8 cellular contexts compared by ENCODE assay signal in the genomic region with DNA sequence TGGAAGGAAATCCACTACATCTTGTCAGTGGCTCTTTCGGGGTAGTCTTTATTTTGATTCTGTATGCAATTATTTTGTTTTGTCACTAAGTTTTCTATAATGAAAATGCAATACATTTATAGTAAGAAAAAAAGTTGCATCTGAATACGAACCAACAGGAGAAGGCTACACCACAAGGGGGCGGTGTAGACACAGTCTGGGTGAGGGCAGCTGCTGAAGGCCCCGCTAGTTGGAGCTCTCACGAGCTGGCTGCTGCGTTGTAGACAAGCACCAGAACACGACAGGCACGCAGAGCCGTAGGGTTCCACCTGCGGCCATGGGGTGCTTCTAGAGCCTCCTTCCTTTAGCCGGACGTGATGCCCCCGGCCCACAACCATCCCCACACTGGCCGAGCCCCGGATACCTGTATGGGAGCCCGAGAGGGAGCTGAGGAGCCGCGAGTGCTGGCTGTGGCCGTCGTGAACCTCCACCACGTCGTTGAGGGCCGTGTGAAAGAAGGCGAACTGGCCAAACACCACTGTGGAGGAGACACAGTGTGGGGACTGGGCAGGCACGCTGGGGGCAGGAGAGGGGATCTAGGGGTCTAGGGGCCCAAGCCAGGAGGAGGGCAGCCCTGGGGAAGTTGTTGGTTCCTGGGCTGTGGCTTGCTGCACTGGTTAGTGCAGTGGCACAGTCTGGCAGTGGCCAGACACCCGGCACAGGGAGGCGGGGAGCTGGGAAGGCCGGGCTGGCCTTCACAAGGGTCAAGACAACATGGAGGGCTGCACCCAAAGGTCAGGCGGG.
DNase-seq lines count a peak whose midpoint lies in the region; ATAC-seq, FAIRE-seq and TF ChIP-seq lines count a peak whose summit lies in the region.

No MANE protein-coding gene starts in this region.

- no peaks in the 10 kb centered on the region for H3K27me3 ChIP-seq in bronchial epithelial cell (ENCODE audit: control insufficient read depth, insufficient read depth, low read length)

- H3K4me3 ChIP-seq in bronchial epithelial cell (ENCODE audit: low read depth, low read length), result no peak overlapping the region

- peak; percentile 85 for TF ChIP-seq CTCF in WTC11 (IDR thresholded peaks at IDR 0.05)
- TF ChIP-seq CTCF in bronchial epithelial cell (IDR thresholded peaks at IDR 0.05; ENCODE audit: insufficient read depth, low read length, severe bottlenecking), result peak; percentile 99

- H3K4me3 Mint-ChIP-seq in WTC11, result no peak overlapping the region

- peaks cover 31% of the 10 kb centered on the region for H3K4me1 Mint-ChIP-seq in WTC11

- FAIRE-seq in bronchial epithelial cell (lab: Jason Lieb, UNC), result no peak

- DNase-seq in DMS 273 treated with DMSO at 0.1 percent for 48 hours (lab: John Stamatoyannopoulos, UW) (peak; percentile 47), NCI-H2227 (lab: John Stamatoyannopoulos, UW; ENCODE audit: unreplicated experiment) (peak; percentile 93), WTC11 (ENCODE audit: low spot score) (peak; percentile 96), bronchial epithelial cell (ENCODE audit: low read depth) (peak; percentile 71), islet precursor cell (peak; percentile 92)
- DNase-seq in stimulated activated CD4-positive, alpha-beta T cell treated with anti-CD3 and anti-CD28 coated beads, Interleukin-1b, Interleukin-23, amount 100 ng/mL, for 1 hour (ENCODE audit: low read depth in 2 of 2), result peak; percentile 51 to 81

- H3K36me3 ChIP-seq in bronchial epithelial cell (ENCODE audit: control insufficient read depth, insufficient read depth, low read length), result no peaks in the 10 kb centered on the region

- H3K27me3 Mint-ChIP-seq in WTC11 (ENCODE audit: low read depth), result peaks cover 20% of the 10 kb centered on the region

- POLR2A ChIA-PET in WTC11 (lab: Charles Lee), result interaction anchor here (0.5 kb wide), 1 partner anchor 9 kb away, joined by 3 read pairs; no protein-coding TSS in a partner anchor

- no peak overlapping the region for H3K27ac Mint-ChIP-seq in WTC11

- peaks cover 3% of the 10 kb centered on the region for H3K9me3 Mint-ChIP-seq in WTC11

- ATAC-seq in HG02610 (IDR thresholded peaks at IDR 0.05; ENCODE audit: unreplicated experiment) (peak; percentile 58), WTC11 (peak; percentile 76), HG02884 (IDR thresholded peaks at IDR 0.05; ENCODE audit: unreplicated experiment) (no peak)

- H3K36me3 Mint-ChIP-seq in WTC11, result peaks cover 8% of the 10 kb centered on the region

- CTCF ChIA-PET in WTC11 (lab: Charles Lee), result interaction anchor here (0.5 to 2.2 kb wide), 72 partner anchors 9 to 1110 kb away, joined by 3 to 30 read pairs (median 4); a partner anchor contains a TSS

TF ChIP-seq in WTC11, 78 proteins besides CTCF, POLR2A, EP300 and RAD21:
- TF ChIP-seq, protein P1, sequence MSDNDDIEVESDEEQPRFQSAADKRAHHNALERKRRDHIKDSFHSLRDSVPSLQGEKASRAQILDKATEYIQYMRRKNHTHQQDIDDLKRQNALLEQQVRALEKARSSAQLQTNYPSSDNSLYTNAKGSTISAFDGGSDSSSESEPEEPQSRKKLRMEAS (CRISPR knock-in tag; IDR thresholded peaks at IDR 0.05), result 0 out of 2 replicates have a peak, but pooled peaks have one; percentile 29
- TF ChIP-seq, protein P2, sequence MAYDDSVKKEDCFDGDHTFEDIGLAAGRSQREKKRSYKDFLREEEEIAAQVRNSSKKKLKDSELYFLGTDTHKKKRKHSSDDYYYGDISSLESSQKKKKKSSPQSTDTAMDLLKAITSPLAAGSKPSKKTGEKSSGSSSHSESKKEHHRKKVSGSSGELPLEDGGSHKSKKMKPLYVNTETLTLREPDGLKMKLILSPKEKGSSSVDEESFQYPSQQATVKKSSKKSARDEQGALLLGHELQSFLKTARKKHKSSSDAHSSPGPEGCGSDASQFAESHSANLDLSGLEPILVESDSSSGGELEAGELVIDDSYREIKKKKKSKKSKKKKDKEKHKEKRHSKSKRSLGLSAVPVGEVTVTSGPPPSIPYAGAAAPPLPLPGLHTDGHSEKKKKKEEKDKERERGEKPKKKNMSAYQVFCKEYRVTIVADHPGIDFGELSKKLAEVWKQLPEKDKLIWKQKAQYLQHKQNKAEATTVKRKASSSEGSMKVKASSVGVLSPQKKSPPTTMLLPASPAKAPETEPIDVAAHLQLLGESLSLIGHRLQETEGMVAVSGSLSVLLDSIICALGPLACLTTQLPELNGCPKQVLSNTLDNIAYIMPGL (CRISPR knock-in tag; IDR thresholded peaks at IDR 0.05), result peak; percentile 57
- TF ChIP-seq, protein P3, sequence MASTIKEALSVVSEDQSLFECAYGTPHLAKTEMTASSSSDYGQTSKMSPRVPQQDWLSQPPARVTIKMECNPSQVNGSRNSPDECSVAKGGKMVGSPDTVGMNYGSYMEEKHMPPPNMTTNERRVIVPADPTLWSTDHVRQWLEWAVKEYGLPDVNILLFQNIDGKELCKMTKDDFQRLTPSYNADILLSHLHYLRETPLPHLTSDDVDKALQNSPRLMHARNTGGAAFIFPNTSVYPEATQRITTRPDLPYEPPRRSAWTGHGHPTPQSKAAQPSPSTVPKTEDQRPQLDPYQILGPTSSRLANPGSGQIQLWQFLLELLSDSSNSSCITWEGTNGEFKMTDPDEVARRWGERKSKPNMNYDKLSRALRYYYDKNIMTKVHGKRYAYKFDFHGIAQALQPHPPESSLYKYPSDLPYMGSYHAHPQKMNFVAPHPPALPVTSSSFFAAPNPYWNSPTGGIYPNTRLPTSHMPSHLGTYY (CRISPR knock-in tag; IDR thresholded peaks at IDR 0.05), result 0 out of 2 replicates have a peak, but pooled peaks have one; percentile 42
- TF ChIP-seq JUN (CRISPR knock-in tag; IDR thresholded peaks at IDR 0.05), result no peak
- peak; percentile 49; the same call in 1 of the 2 replicates for TF ChIP-seq FOXP1 (CRISPR knock-in tag; IDR thresholded peaks at IDR 0.05; ENCODE audit: borderline replicate concordance)
TF ChIP-seq in WTC11: peak in this region for 4.
